ENCODE assay signal across 23 cellular contexts in the genomic region with DNA sequence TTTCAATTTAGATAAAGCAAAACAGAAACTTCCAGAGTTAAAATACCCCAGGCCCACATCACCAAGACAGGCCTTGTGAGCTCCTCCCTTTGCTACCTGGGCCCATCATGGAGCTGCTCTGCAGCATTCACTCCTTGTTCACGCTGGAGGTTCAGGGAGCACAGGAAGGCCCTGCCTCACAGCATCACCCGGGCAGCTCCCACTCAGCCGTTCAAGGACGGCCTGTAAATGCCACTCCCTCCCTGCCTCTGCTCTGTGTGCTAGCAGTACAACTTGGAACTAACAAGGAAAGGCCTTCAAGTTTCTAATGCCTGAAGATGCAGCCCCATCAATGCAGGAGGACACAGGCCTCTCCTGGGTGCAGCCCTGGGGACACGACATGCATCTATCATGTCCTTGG. TPM values are rescaled to one million over a fixed set of nuclear protein-coding genes. Genes with fewer than 3 reads are reported as not detected.
DNase-seq lines count a peak whose midpoint lies in the region; ATAC-seq and TF ChIP-seq lines count a peak whose summit lies in the region.
"Had no signal": no experiment of that assay in that cellular context is flagged by ENCODE, and none has a peak within 500 bp of the region (broad histone marks: within the 10 kb centered on the region; RNA-seq: fewer than 3 reads in every experiment).

No MANE protein-coding gene starts in this region.

- ATAC-seq in activated T-helper 17 cell treated with anti-CD3 and anti-CD28 coated beads, Interleukin-2, amount 50 U/mL, for 72 hours (replicated peaks): no peak
- peak; percentile 16 for ATAC-seq in left colon
- no peak for ATAC-seq in GM21723 (IDR thresholded peaks at IDR 0.05; ENCODE audit: unreplicated experiment)
- no peak for ATAC-seq in GM18909 (IDR thresholded peaks at IDR 0.05; ENCODE audit: poor library complexity, unreplicated experiment)
- ATAC-seq: PC-3 had no signal

- intact Hi-C loops in left colon (cut with DNase I, micrococcal nuclease): no loop called here
- intact Hi-C loops in testis (cut with DNase I; ENCODE audit: low total_unique reads): no loop called here

- H3K9me3 Mint-ChIP-seq in activated naive CD8-positive, alpha-beta T cell (ENCODE audit: low read depth): no peaks in the 10 kb centered on the region
- no peaks in the 10 kb centered on the region for H3K9me3 Mint-ChIP-seq in activated naive CD8-positive, alpha-beta T cell treated with anti-CD3 and anti-CD28 coated beads for 36 hours
- no peaks in the 10 kb centered on the region for H3K9me3 Mint-ChIP-seq in activated T-helper 17 cell treated with anti-CD3 and anti-CD28 coated beads, Interleukin-2, amount 50 U/mL, for 72 hours
- H3K9me3 Mint-ChIP-seq in activated naive CD4-positive, alpha-beta T cell treated with anti-CD3 and anti-CD28 coated beads, Interleukin-2, amount 10 ng/mL, durations not matched to agents 7 days and 5 days: no peaks in the 10 kb centered on the region
- H3K9me3 Mint-ChIP-seq: HFFc6 had no signal

- no peaks in the 10 kb centered on the region for H3K9me3 ChIP-seq in testis
- H3K9me3 ChIP-seq: HAP-1, MG63, SJSA1 had no signal

- no peaks in the 10 kb centered on the region for H3K36me3 ChIP-seq in testis (ENCODE audit: low read depth, missing control alignments)

- H3K4me1 Mint-ChIP-seq in activated naive CD8-positive, alpha-beta T cell (ENCODE audit: low read depth): peaks cover 8% of the 10 kb centered on the region
- peaks cover 9% of the 10 kb centered on the region for H3K4me1 Mint-ChIP-seq in activated naive CD8-positive, alpha-beta T cell treated with anti-CD3 and anti-CD28 coated beads for 36 hours
- no peaks in the 10 kb centered on the region for H3K4me1 Mint-ChIP-seq in activated T-helper 17 cell treated with anti-CD3 and anti-CD28 coated beads, Interleukin-2, amount 50 U/mL, for 72 hours
- H3K4me1 Mint-ChIP-seq in activated naive CD4-positive, alpha-beta T cell treated with anti-CD3 and anti-CD28 coated beads, Interleukin-2, amount 10 ng/mL, durations not matched to agents 7 days and 5 days: peaks cover 18% of the 10 kb centered on the region

- DNase-seq in activated naive CD8-positive, alpha-beta T cell treated with anti-CD3 and anti-CD28 coated beads for 36 hours: no peak
- DNase-seq in left colon (no peak), testis (peak; percentile 86)
- DNase-seq in activated naive CD4-positive, alpha-beta T cell treated with anti-CD3 and anti-CD28 coated beads, Interleukin-2, amount 10 ng/mL, durations not matched to agents 7 days and 5 days: no peak
- DNase-seq: DMS153; GOT3; HFFc6; KG1; MG63; NCI-H1105 treated with DMSO at 0.1 percent for 48 hours; NCI-H2029; NCI-H446 treated with DMSO at 0.1 percent for 48 hours; NCI-H526; NCI-H82; NK-92 treated with Interleukin-12 subunit alpha and Interleukin-12 subunit beta, amount 100 ng/mL, for 24 hours; PC-3; Right ventricle myocardium superior had no signal

- no peak overlapping the region for H3K4me3 ChIP-seq in testis
- H3K4me3 ChIP-seq: HAP-1, MG63, SJSA1 had no signal

- H3K4me1 ChIP-seq in testis: peaks cover 8% of the 10 kb centered on the region
- H3K4me1 ChIP-seq: HAP-1 had no signal

- 44% methylated on average over 5 of the region's 5 CpGs for WGBS in testis, 2 donors

- no peaks in the 10 kb centered on the region for H3K27me3 ChIP-seq in testis
- H3K27me3 ChIP-seq: MG63, SJSA1 had no signal

- no peak for TF ChIP-seq CTCF in testis (IDR thresholded peaks at IDR 0.05)

- peak overlapping the region; percentile 50 for H3K27ac Mint-ChIP-seq in activated naive CD8-positive, alpha-beta T cell
- no peak overlapping the region for H3K27ac Mint-ChIP-seq in activated naive CD8-positive, alpha-beta T cell treated with anti-CD3 and anti-CD28 coated beads for 36 hours
- H3K27ac Mint-ChIP-seq in activated T-helper 17 cell treated with anti-CD3 and anti-CD28 coated beads, Interleukin-2, amount 50 U/mL, for 72 hours: peak overlapping the region; percentile 67
- H3K27ac Mint-ChIP-seq in activated naive CD4-positive, alpha-beta T cell treated with anti-CD3 and anti-CD28 coated beads, Interleukin-2, amount 10 ng/mL, durations not matched to agents 7 days and 5 days: no peak overlapping the region
- H3K27ac Mint-ChIP-seq: HFFc6 had no signal

- H3K27ac ChIP-seq in testis: peak overlapping the region; percentile 13 to 18
- H3K27ac ChIP-seq: SJSA1 had no signal

- CTCF ChIA-PET in activated naive CD4-positive, alpha-beta T cell treated with anti-CD3 and anti-CD28 coated beads, Interleukin-2, amount 10 ng/mL, durations not matched to agents 7 days and 5 days (lab: Charles Lee): no interaction called here

- no peak overlapping the region for H3K4me3 Mint-ChIP-seq in activated naive CD8-positive, alpha-beta T cell
- no peak overlapping the region for H3K4me3 Mint-ChIP-seq in activated naive CD8-positive, alpha-beta T cell treated with anti-CD3 and anti-CD28 coated beads for 36 hours
- no peak overlapping the region for H3K4me3 Mint-ChIP-seq in activated T-helper 17 cell treated with anti-CD3 and anti-CD28 coated beads, Interleukin-2, amount 50 U/mL, for 72 hours
- H3K4me3 Mint-ChIP-seq in activated naive CD4-positive, alpha-beta T cell treated with anti-CD3 and anti-CD28 coated beads, Interleukin-2, amount 10 ng/mL, durations not matched to agents 7 days and 5 days: no peak overlapping the region
- H3K4me3 Mint-ChIP-seq: HFFc6 had no signal

- H3K27me3 Mint-ChIP-seq in activated naive CD8-positive, alpha-beta T cell: no peaks in the 10 kb centered on the region
- H3K27me3 Mint-ChIP-seq in activated naive CD8-positive, alpha-beta T cell treated with anti-CD3 and anti-CD28 coated beads for 36 hours: no peaks in the 10 kb centered on the region
- H3K27me3 Mint-ChIP-seq in activated T-helper 17 cell treated with anti-CD3 and anti-CD28 coated beads, Interleukin-2, amount 50 U/mL, for 72 hours: no peaks in the 10 kb centered on the region
- H3K27me3 Mint-ChIP-seq in activated naive CD4-positive, alpha-beta T cell treated with anti-CD3 and anti-CD28 coated beads, Interleukin-2, amount 10 ng/mL, durations not matched to agents 7 days and 5 days: no peaks in the 10 kb centered on the region

- no peak for TF ChIP-seq POLR2A in testis (IDR thresholded peaks at IDR 0.05)

- peaks cover 10% of the 10 kb centered on the region for H3K36me3 Mint-ChIP-seq in activated naive CD8-positive, alpha-beta T cell
- peaks cover 46% of the 10 kb centered on the region for H3K36me3 Mint-ChIP-seq in activated naive CD8-positive, alpha-beta T cell treated with anti-CD3 and anti-CD28 coated beads for 36 hours
- peaks cover 88% of the 10 kb centered on the region for H3K36me3 Mint-ChIP-seq in activated T-helper 17 cell treated with anti-CD3 and anti-CD28 coated beads, Interleukin-2, amount 50 U/mL, for 72 hours (ENCODE audit: low read depth)
- H3K36me3 Mint-ChIP-seq in activated naive CD4-positive, alpha-beta T cell treated with anti-CD3 and anti-CD28 coated beads, Interleukin-2, amount 10 ng/mL, durations not matched to agents 7 days and 5 days: peaks cover 63% of the 10 kb centered on the region

RNA-seq across cellular contexts. Expression of gene ATP5PO, which starts 11.6 kb away (rescaled TPM):
- 100 to 1,000 TPM; 219 to 221 TPM for total RNA-seq in activated naive CD8-positive, alpha-beta T cell treated with anti-CD3 and anti-CD28 coated beads for 36 hours
- 100 to 1,000 TPM; 203 to 227 TPM for total RNA-seq in activated T-helper 17 cell treated with anti-CD3 and anti-CD28 coated beads, Interleukin-2, amount 50 U/mL, for 72 hours
- 100 to 1,000 TPM; 262 to 348 TPM for total RNA-seq in left colon
- total RNA-seq in testis: 100 to 1,000 TPM; 127 to 136 TPM
- 279 TPM for polyA plus RNA-seq in testis (ENCODE audit: insufficient read depth, low read depth, low replicate concordance)

Comparison
In these comparisons a context has a peak if more than half of its experiments do, and no peak if none do; other contexts are left out.
1. H3K27ac Mint-ChIP-seq: peak in activated naive CD8-positive, alpha-beta T cell (single experiment) and activated T-helper 17 cell treated with anti-CD3 and anti-CD28 coated beads, Interleukin-2, amount 50 U/mL, for 72 hours (single experiment); none in activated naive CD8-positive, alpha-beta T cell treated with anti-CD3 and anti-CD28 coated beads for 36 hours (single experiment) and activated naive CD4-positive, alpha-beta T cell treated with anti-CD3 and anti-CD28 coated beads, Interleukin-2, amount 10 ng/mL, durations not matched to agents 7 days and 5 days (single experiment).